33 cellular contexts compared by ENCODE assay signal in the genomic region with DNA sequence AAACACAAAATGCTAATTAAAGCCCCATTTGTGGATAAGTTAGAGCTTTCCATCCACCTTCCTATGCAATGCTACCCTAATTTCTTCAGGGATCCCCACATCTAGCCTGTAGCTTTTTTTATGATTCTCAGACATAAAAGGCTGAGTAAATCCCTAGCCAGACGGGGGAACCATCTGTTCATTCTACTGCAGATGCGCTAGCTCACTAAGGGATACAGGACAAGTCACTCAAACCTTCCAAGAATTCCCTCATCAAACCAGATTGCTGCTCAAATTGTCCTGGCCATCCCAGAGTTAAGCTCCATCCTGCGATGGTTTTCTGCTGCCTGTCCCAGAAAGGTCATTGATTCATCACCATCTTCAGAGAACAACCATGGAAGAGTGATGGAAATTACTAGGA. TPM values are rescaled to one million over a fixed set of nuclear protein-coding genes. Genes with fewer than 3 reads are reported as not detected.
"Had no signal": no experiment of that assay in that cellular context is flagged by ENCODE, and none has a peak within 500 bp of the region (broad histone marks: within the 10 kb centered on the region; RNA-seq: fewer than 3 reads in every experiment).

No MANE protein-coding gene starts in this region.

- H3K4me1 ChIP-seq: parathyroid adenoma had no signal

- H3K9me3 Mint-ChIP-seq: activated naive CD8-positive, alpha-beta T cell treated with anti-CD3 and anti-CD28 coated beads for 36 hours; immature natural killer cell; memory B cell; naive thymus-derived CD8-positive, alpha-beta T cell; neural crest cell; stimulated activated memory B cell treated with anti-CD40 and anti-IgM and Interleukin-4, amounts not matched to agents 10 μg/mL and 1 μg/mL and 100 μg/mL, for 72 hours; stimulated activated naive CD8-positive, alpha-beta T cell treated with anti-CD3 and anti-CD28 coated beads, Interleukin-15, amount 100 ng/mL, for 72 hours had no signal

- H3K27ac ChIP-seq: adrenal gland, body of pancreas, heart left ventricle, parathyroid adenoma, right atrium auricular region, thyroid gland, upper lobe of right lung had no signal

- H3K36me3 ChIP-seq: adrenal gland, heart left ventricle, right atrium auricular region, thyroid gland, upper lobe of right lung had no signal

- H3K4me2 ChIP-seq: smooth muscle cell had no signal

- FAIRE-seq: endothelial cell of umbilical vein, kidney had no signal

- H3K27me3 ChIP-seq: adrenal gland, body of pancreas, heart left ventricle, right atrium auricular region, thyroid gland, upper lobe of right lung had no signal

- H3K79me2 ChIP-seq: parathyroid adenoma had no signal

- H3K27ac Mint-ChIP-seq: activated CD4-positive, alpha-beta T cell treated with anti-CD3 and anti-CD28 coated beads for 36 hours; activated naive CD8-positive, alpha-beta T cell treated with anti-CD3 and anti-CD28 coated beads for 36 hours; immature natural killer cell; memory B cell; naive thymus-derived CD8-positive, alpha-beta T cell; stimulated activated memory B cell treated with anti-CD40 and anti-IgM and Interleukin-4, amounts not matched to agents 10 μg/mL and 1 μg/mL and 100 μg/mL, for 72 hours; stimulated activated naive CD8-positive, alpha-beta T cell treated with anti-CD3 and anti-CD28 coated beads, Interleukin-15, amount 100 ng/mL, for 72 hours; T-helper 17 cell had no signal

- H3K36me3 Mint-ChIP-seq: activated naive CD8-positive, alpha-beta T cell treated with anti-CD3 and anti-CD28 coated beads for 36 hours; immature natural killer cell; memory B cell; naive thymus-derived CD8-positive, alpha-beta T cell; stimulated activated memory B cell treated with anti-CD40 and anti-IgM and Interleukin-4, amounts not matched to agents 10 μg/mL and 1 μg/mL and 100 μg/mL, for 72 hours had no signal

- H3K4me1 Mint-ChIP-seq: memory B cell had no signal

- H3K9ac ChIP-seq: parathyroid adenoma had no signal

- H3K4me3 Mint-ChIP-seq: activated CD4-positive, alpha-beta T cell treated with anti-CD3 and anti-CD28 coated beads for 36 hours; activated naive CD8-positive, alpha-beta T cell treated with anti-CD3 and anti-CD28 coated beads for 36 hours; immature natural killer cell; memory B cell; naive thymus-derived CD8-positive, alpha-beta T cell; neural crest cell; stimulated activated memory B cell treated with anti-CD40 and anti-IgM and Interleukin-4, amounts not matched to agents 10 μg/mL and 1 μg/mL and 100 μg/mL, for 72 hours; stimulated activated naive CD8-positive, alpha-beta T cell treated with anti-CD3 and anti-CD28 coated beads, Interleukin-15, amount 100 ng/mL, for 72 hours; T-helper 17 cell had no signal

- H3K9me3 ChIP-seq: adrenal gland, body of pancreas, heart left ventricle, right atrium auricular region, thyroid gland, upper lobe of right lung had no signal

- ATAC-seq: activated CD4-positive, alpha-beta T cell treated with anti-CD3 and anti-CD28 coated beads for 36 hours; body of pancreas; heart left ventricle; left colon; naive thymus-derived CD8-positive, alpha-beta T cell; stimulated activated memory B cell treated with anti-CD40 and anti-IgM and Interleukin-4, amounts not matched to agents 10 μg/mL and 1 μg/mL and 100 μg/mL, for 72 hours; stimulated activated naive CD8-positive, alpha-beta T cell treated with anti-CD3 and anti-CD28 coated beads, Interleukin-15, amount 100 ng/mL, for 72 hours; T-helper 17 cell; upper lobe of right lung had no signal

- H2AFZ ChIP-seq: parathyroid adenoma had no signal

- H3K4me3 ChIP-seq: adrenal gland, body of pancreas, heart left ventricle, right atrium auricular region, smooth muscle cell, thyroid gland, upper lobe of right lung had no signal

- DNase-seq: activated CD4-positive, alpha-beta T cell treated with anti-CD3 and anti-CD28 coated beads for 36 hours; activated CD4-positive, alpha-beta T cell treated with anti-CD3 and anti-CD28 coated beads, Interleukin-2, amount 50 U/mL, for 4 hours; activated CD4-positive, CD25-positive, alpha-beta regulatory T cell; activated effector memory CD4-positive, alpha-beta T cell treated with Interleukin-2 at 50 U/mL for 16 hours; activated naive CD4-positive, alpha-beta T cell treated with Interleukin-2 at 50 U/mL for 16 hours; activated naive CD8-positive, alpha-beta T cell treated with anti-CD3 and anti-CD28 coated beads for 36 hours; adrenal gland; aorta; body of pancreas; cortex of kidney; heart left ventricle; hypothalamus; immature natural killer cell; kidney; left colon; naive thymus-derived CD8-positive, alpha-beta T cell; nucleus accumbens; stimulated activated CD4-positive, alpha-beta T cell treated with anti-CD3 and anti-CD28 coated beads, Interleukin-1b, Interleukin-23, amount 100 ng/mL, for 48 hours; stimulated activated CD4-positive, alpha-beta T cell treated with anti-CD3 and anti-CD28 coated beads, Interleukin-4, amount 100 ng/mL, for 4 hours; stimulated activated CD8-positive, alpha-beta memory T cell treated with anti-CD3 and anti-CD28 coated beads, Interleukin-4, amount 100 ng/mL, for 48 hours; stimulated activated naive CD8-positive, alpha-beta T cell treated with anti-CD3 and anti-CD28 coated beads, Interleukin-15, amount 100 ng/mL, for 72 hours; T-helper 17 cell; thyroid gland; upper lobe of right lung had no signal

RNA-seq across cellular contexts. Expression of gene MYRFL, which starts 56.7 kb away (rescaled TPM):
- total RNA-seq: activated CD4-positive, alpha-beta T cell treated with anti-CD3 and anti-CD28 coated beads for 36 hours; activated naive CD8-positive, alpha-beta T cell treated with anti-CD3 and anti-CD28 coated beads for 36 hours; endothelial cell of umbilical vein; fibroblast of lung; fibroblast of villous mesenchyme; naive thymus-derived CD8-positive, alpha-beta T cell; right atrium auricular region; smooth muscle cell; T-helper 17 cell; upper lobe of right lung had no signal
- polyA plus RNA-seq: endothelial cell of umbilical vein; fibroblast of lung; immature natural killer cell; naive thymus-derived CD8-positive, alpha-beta T cell; smooth muscle cell had no signal
